Comparison of ENCODE assay signal across 23 cellular contexts in genomic region chr10:52609071-52609470, GRCh38.
"Had no signal": no experiment of that assay in that cellular context is flagged by ENCODE, and none has a peak within 500 bp of the region (broad histone marks: within the 10 kb centered on the region; RNA-seq: fewer than 3 reads in every experiment).

No MANE protein-coding gene starts in this region.

- H3K27me3 ChIP-seq: ascending aorta, body of pancreas had no signal

- DNase-seq: activated CD4-positive, alpha-beta T cell treated with anti-CD3 and anti-CD28 coated beads, Interleukin-2, amount 10 ng/mL, durations not matched to agents 24 days and 14 days; activated CD4-positive, alpha-beta T cell treated with anti-CD3 and anti-CD28 coated beads, Interleukin-2, amount 50 U/mL, for 48 hours; activated CD4-positive, CD25-positive, alpha-beta regulatory T cell treated with anti-CD3 and anti-CD28 coated beads, Interleukin-2, amount 50 U/mL, for 72 hours; activated CD8-positive, alpha-beta memory T cell treated with anti-CD3 and anti-CD28 coated beads, Interleukin-2, amount 10 ng/mL, durations not matched to agents 7 days and 5 days; activated effector memory CD4-positive, alpha-beta T cell treated with anti-CD3 and anti-CD28 coated beads, Interleukin-2, amount 50 U/mL, for 16 hours; activated naive CD4-positive, alpha-beta T cell treated with Interleukin-2 at 50 U/mL for 16 hours; activated naive CD8-positive, alpha-beta T cell treated with anti-CD3 and anti-CD28 coated beads, Interleukin-2, amount 50 U/mL, for 24 hours; activated T-cell treated with anti-CD3 and anti-CD28 coated beads, Interleukin-2, amount 50 U/mL, for 4 hours; amniotic stem cell; body of pancreas; central memory CD4-positive, alpha-beta T cell; NCI-H1092; NCI-H1436; NCI-H1694 treated with DMSO at 0.1 percent for 48 hours; NCI-H2029 treated with DMSO at 0.1 percent for 48 hours; NCI-H2171 treated with DMSO at 0.1 percent for 48 hours; NCI-H510A treated with DMSO at 0.1 percent for 48 hours; PC-3; SHP77 had no signal

- H3K27ac ChIP-seq: ascending aorta, body of pancreas, KMS-11 had no signal

- H3K9me3 ChIP-seq: ascending aorta, body of pancreas had no signal

- ATAC-seq: activated CD8-positive, alpha-beta memory T cell treated with anti-CD3 and anti-CD28 coated beads, Interleukin-2, amount 10 ng/mL, durations not matched to agents 7 days and 5 days; activated naive CD4-positive, alpha-beta T cell treated with anti-CD3 and anti-CD28 coated beads, Interleukin-2, amount 50 U/mL, for 72 hours; activated naive CD8-positive, alpha-beta T cell treated with anti-CD3 and anti-CD28 coated beads, Interleukin-2, amount 50 U/mL, for 24 hours; activated T-cell treated with anti-CD3 and anti-CD28 coated beads, Interleukin-2, amount 50 U/mL, for 4 hours; body of pancreas; PC-3; WTC11 had no signal

- H3K4me3 ChIP-seq: ascending aorta, body of pancreas had no signal

- H3K36me3 ChIP-seq: ascending aorta had no signal

- H3K4me1 ChIP-seq: ascending aorta, body of pancreas had no signal

- H3K4me2 ChIP-seq: KMS-11 had no signal

- H3K9ac ChIP-seq: KMS-11 had no signal
